In the genomic region with DNA sequence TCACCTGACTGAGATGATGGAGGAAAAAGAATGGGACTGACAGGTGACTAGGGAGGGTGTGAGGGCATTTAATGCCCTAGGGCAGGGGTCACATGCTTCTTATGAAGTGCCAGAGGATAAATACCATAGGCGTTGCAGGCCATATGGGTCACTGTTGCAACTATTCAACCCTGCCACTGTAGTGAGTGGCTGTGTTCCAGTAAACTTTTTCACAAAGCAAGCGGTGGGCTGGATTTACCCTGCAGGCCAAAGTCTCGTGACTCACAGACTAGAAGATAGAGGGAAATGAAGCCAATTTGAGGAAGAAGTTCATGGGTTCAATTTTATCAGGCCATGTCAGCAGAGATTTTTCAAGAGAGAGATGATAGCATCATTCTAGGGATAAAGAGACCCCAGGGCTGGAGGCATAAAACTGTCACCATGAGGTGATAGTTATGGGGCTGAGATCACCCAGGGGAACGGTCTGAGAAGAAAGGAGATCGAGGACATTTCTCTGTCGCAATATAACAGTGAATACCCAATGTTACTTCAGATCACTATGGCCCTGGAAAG, we compare ENCODE assay signal across 10 cellular contexts. TPM values are rescaled to one million over a fixed set of nuclear protein-coding genes. Genes with fewer than 3 reads are reported as not detected.
DNase-seq lines count a peak whose midpoint lies in the region; ATAC-seq and TF ChIP-seq lines count a peak whose summit lies in the region.
"Had no signal": no experiment of that assay in that cellular context is flagged by ENCODE, and none has a peak within 500 bp of the region (broad histone marks: within the 10 kb centered on the region; RNA-seq: fewer than 3 reads in every experiment).

No MANE protein-coding gene starts in this region.

- H3K27me3 ChIP-seq in right cardiac atrium (ENCODE audit: control insufficient read depth, insufficient read depth), result no peaks in the 10 kb centered on the region
- H3K27me3 ChIP-seq in suprapubic skin, result no peaks in the 10 kb centered on the region
- peaks cover 12% of the 10 kb centered on the region; the same call in 1 of the 2 replicates for H3K27me3 ChIP-seq in MM.1S (replicated peaks; ENCODE audit: insufficient read depth, low read length)
- H3K27me3 ChIP-seq: ovary had no signal

- TF ChIP-seq CTCF in WTC11 (IDR thresholded peaks at IDR 0.05), result no peak
- no peak for TF ChIP-seq CTCF in suprapubic skin (IDR thresholded peaks at IDR 0.05)
- no peak for TF ChIP-seq CTCF in MM.1S (IDR thresholded peaks at IDR 0.05; ENCODE audit: low read length)

- H4K20me1 ChIP-seq in MM.1S (ENCODE audit: insufficient read depth, low read length), result peaks cover 9% of the 10 kb centered on the region

- ATAC-seq in WTC11, result no peak
- ATAC-seq in right cardiac atrium, result peak; percentile 72 to 73

- DNase-seq in HEK293T (ENCODE audit: extremely low spot score), result no peak
- DNase-seq in WTC11 (ENCODE audit: low spot score), result no peak
- DNase-seq in right cardiac atrium, result no peak
- peak; percentile 57 to 71 for DNase-seq in suprapubic skin (ENCODE audit: low spot score in 2 of 2)
- DNase-seq in NCI-H69 (lab: John Stamatoyannopoulos, UW), result no peak
- DNase-seq in MM.1S, result no peak
- DNase-seq in NCI-H146 treated with DMSO at 0.1 percent for 48 hours (lab: John Stamatoyannopoulos, UW; ENCODE audit: unreplicated experiment), result no peak
- no peak for DNase-seq in D341Med (ENCODE audit: low spot score)
- DNase-seq: ovary, SW 1271 had no signal

- no peak overlapping the region for H3K9ac ChIP-seq in MM.1S (ENCODE audit: low read length)

- CTCF ChIA-PET in HEK293T (lab: Yijun Ruan, JAX) (no interaction called here), WTC11 (lab: Charles Lee) (no interaction called here)

- no peak overlapping the region for H3K4me2 ChIP-seq in MM.1S (ENCODE audit: low read depth, low read length)

- no peaks in the 10 kb centered on the region for H3K9me3 ChIP-seq in right cardiac atrium (ENCODE audit: control insufficient read depth, low read length)
- no peaks in the 10 kb centered on the region for H3K9me3 ChIP-seq in suprapubic skin
- no peaks in the 10 kb centered on the region for H3K9me3 ChIP-seq in MM.1S (replicated peaks; ENCODE audit: insufficient read depth, low read length)
- H3K9me3 ChIP-seq: ovary had no signal

- no peak for TF ChIP-seq POLR2A in suprapubic skin (IDR thresholded peaks at IDR 0.05)

- no peaks in the 10 kb centered on the region for H3F3A ChIP-seq in MM.1S (ENCODE audit: insufficient read depth, low read length)

- WGBS in right cardiac atrium, result 34% methylated on average over 6 of the region's 6 CpGs
- WGBS in suprapubic skin, result 59% methylated on average over 6 of the region's 6 CpGs

- H2AFZ ChIP-seq in MM.1S (ENCODE audit: low read length), result no peak overlapping the region

- H3K36me3 ChIP-seq in suprapubic skin (no peaks in the 10 kb centered on the region), MM.1S (replicated peaks; ENCODE audit: insufficient read depth, low read length) (0 out of 2 replicates have a peak, but pooled peaks cover under 1% of the 10 kb centered on the region)
- H3K36me3 ChIP-seq: ovary had no signal

- H3K27me3 Mint-ChIP-seq in WTC11 (ENCODE audit: low read depth), result no peaks in the 10 kb centered on the region

- H3K9me3 Mint-ChIP-seq in WTC11, result no peaks in the 10 kb centered on the region

- no peaks in the 10 kb centered on the region for H3K9me2 ChIP-seq in MM.1S (replicated peaks; ENCODE audit: insufficient read depth, low read length)

- H3K27ac Mint-ChIP-seq in WTC11, result peak overlapping the region; percentile 5

- POLR2A ChIA-PET in HEK293T (lab: Yijun Ruan, JAX), result no interaction called here
- POLR2A ChIA-PET in WTC11 (lab: Charles Lee), result no interaction called here

- peaks cover 6% of the 10 kb centered on the region; the same call in 1 of the 2 replicates for H3K4me1 Mint-ChIP-seq in WTC11

- no peak for TF ChIP-seq EP300 in suprapubic skin (IDR thresholded peaks at IDR 0.05)

- H3K4me1 ChIP-seq in right cardiac atrium (ENCODE audit: control insufficient read depth, insufficient read depth, low read length) (peaks cover 16% of the 10 kb centered on the region), suprapubic skin (peaks cover 50% of the 10 kb centered on the region), MM.1S (ENCODE audit: low read length) (no peaks in the 10 kb centered on the region)

- H3K36me3 Mint-ChIP-seq in WTC11, result peaks cover 5% of the 10 kb centered on the region

- peak overlapping the region; percentile 84 for H3K27ac ChIP-seq in right cardiac atrium (ENCODE audit: low read length)
- peak overlapping the region; percentile 7 for H3K27ac ChIP-seq in suprapubic skin
- H3K27ac ChIP-seq in MM.1S (ENCODE audit: low read length), result no peak overlapping the region
- H3K27ac ChIP-seq: ovary had no signal

- H3K4me3 Mint-ChIP-seq in WTC11, result no peak overlapping the region

- H3K79me2 ChIP-seq in MM.1S (ENCODE audit: low read length), result peaks cover 51% of the 10 kb centered on the region

- intact Hi-C loops in right cardiac atrium (cut with DNase I), result no loop called here

- H3K4me3 ChIP-seq in right cardiac atrium (ENCODE audit: low read length) (no peak overlapping the region), suprapubic skin (no peak overlapping the region), MM.1S (ENCODE audit: low read length) (no peak overlapping the region)
- H3K4me3 ChIP-seq: ovary had no signal

TF ChIP-seq in HEK293T, 16 proteins besides CTCF, POLR2A, EP300 and RAD21:
- TF ChIP-seq L3MBTL2 (conservative IDR thresholded peaks at IDR 0.05) (no peak), LEF1 (IDR thresholded peaks at IDR 0.05; ENCODE audit: borderline replicate concordance) (no peak), ARNT (IDR thresholded peaks at IDR 0.05) (no peak), ZNF384 (IDR thresholded peaks at IDR 0.05) (peak; percentile 53; the same call in 1 of the 2 replicates), SUZ12 (IDR thresholded peaks at IDR 0.05) (no peak)
- TF ChIP-seq, protein P1, sequence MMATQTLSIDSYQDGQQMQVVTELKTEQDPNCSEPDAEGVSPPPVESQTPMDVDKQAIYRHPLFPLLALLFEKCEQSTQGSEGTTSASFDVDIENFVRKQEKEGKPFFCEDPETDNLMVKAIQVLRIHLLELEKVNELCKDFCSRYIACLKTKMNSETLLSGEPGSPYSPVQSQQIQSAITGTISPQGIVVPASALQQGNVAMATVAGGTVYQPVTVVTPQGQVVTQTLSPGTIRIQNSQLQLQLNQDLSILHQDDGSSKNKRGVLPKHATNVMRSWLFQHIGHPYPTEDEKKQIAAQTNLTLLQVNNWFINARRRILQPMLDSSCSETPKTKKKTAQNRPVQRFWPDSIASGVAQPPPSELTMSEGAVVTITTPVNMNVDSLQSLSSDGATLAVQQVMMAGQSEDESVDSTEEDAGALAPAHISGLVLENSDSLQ (IDR thresholded peaks at IDR 0.05), result peak; percentile 86

TF ChIP-seq in WTC11, 78 proteins besides CTCF, POLR2A, EP300 and RAD21:
- TF ChIP-seq GABPB1 (CRISPR knock-in tag; IDR thresholded peaks at IDR 0.05) (no peak), ZNF232 (CRISPR knock-in tag; IDR thresholded peaks at IDR 0.05) (no peak), TEAD4 (CRISPR knock-in tag; IDR thresholded peaks at IDR 0.05) (no peak), NFE2L1 (CRISPR knock-in tag; IDR thresholded peaks at IDR 0.05) (no peak), NR2C2 (CRISPR knock-in tag; IDR thresholded peaks at IDR 0.05) (no peak)
- TF ChIP-seq, protein P2, sequence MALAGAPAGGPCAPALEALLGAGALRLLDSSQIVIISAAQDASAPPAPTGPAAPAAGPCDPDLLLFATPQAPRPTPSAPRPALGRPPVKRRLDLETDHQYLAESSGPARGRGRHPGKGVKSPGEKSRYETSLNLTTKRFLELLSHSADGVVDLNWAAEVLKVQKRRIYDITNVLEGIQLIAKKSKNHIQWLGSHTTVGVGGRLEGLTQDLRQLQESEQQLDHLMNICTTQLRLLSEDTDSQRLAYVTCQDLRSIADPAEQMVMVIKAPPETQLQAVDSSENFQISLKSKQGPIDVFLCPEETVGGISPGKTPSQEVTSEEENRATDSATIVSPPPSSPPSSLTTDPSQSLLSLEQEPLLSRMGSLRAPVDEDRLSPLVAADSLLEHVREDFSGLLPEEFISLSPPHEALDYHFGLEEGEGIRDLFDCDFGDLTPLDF (CRISPR knock-in tag; IDR thresholded peaks at IDR 0.05), result no peak
- TF ChIP-seq, protein P3, sequence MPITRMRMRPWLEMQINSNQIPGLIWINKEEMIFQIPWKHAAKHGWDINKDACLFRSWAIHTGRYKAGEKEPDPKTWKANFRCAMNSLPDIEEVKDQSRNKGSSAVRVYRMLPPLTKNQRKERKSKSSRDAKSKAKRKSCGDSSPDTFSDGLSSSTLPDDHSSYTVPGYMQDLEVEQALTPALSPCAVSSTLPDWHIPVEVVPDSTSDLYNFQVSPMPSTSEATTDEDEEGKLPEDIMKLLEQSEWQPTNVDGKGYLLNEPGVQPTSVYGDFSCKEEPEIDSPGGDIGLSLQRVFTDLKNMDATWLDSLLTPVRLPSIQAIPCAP (CRISPR knock-in tag; IDR thresholded peaks at IDR 0.05), result no peak
- TF ChIP-seq, protein P4, sequence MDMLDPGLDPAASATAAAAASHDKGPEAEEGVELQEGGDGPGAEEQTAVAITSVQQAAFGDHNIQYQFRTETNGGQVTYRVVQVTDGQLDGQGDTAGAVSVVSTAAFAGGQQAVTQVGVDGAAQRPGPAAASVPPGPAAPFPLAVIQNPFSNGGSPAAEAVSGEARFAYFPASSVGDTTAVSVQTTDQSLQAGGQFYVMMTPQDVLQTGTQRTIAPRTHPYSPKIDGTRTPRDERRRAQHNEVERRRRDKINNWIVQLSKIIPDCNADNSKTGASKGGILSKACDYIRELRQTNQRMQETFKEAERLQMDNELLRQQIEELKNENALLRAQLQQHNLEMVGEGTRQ (CRISPR knock-in tag; IDR thresholded peaks at IDR 0.05), result no peak

RNA-seq across cellular contexts. Expression of a gene that starts 8.6 kb away (rescaled TPM):
- total RNA-seq in WTC11 (2021) (69.9 to 84.5 TPM (median 78.9 TPM) in 3 replicates), right cardiac atrium (10 to 100 TPM; 45.4 to 58.2 (median 52.6) TPM), suprapubic skin (10 to 100 TPM; 47.5 to 71.4 (median 55.8) TPM)
- 33.5 TPM for polyA plus RNA-seq in right cardiac atrium

Comparison
In these comparisons a context has a peak if more than half of its experiments do, and no peak if none do; other contexts are left out.
1. DNase-seq: peak in suprapubic skin (2 of 2); none in HEK293T (single experiment), WTC11 (single experiment), right cardiac atrium (0 of 3), NCI-H69 (single experiment), MM.1S (single experiment), NCI-H146 treated with DMSO at 0.1 percent for 48 hours (single experiment) and D341Med (single experiment).